ENCODE assay signal across 1 cellular context in the genomic region with DNA sequence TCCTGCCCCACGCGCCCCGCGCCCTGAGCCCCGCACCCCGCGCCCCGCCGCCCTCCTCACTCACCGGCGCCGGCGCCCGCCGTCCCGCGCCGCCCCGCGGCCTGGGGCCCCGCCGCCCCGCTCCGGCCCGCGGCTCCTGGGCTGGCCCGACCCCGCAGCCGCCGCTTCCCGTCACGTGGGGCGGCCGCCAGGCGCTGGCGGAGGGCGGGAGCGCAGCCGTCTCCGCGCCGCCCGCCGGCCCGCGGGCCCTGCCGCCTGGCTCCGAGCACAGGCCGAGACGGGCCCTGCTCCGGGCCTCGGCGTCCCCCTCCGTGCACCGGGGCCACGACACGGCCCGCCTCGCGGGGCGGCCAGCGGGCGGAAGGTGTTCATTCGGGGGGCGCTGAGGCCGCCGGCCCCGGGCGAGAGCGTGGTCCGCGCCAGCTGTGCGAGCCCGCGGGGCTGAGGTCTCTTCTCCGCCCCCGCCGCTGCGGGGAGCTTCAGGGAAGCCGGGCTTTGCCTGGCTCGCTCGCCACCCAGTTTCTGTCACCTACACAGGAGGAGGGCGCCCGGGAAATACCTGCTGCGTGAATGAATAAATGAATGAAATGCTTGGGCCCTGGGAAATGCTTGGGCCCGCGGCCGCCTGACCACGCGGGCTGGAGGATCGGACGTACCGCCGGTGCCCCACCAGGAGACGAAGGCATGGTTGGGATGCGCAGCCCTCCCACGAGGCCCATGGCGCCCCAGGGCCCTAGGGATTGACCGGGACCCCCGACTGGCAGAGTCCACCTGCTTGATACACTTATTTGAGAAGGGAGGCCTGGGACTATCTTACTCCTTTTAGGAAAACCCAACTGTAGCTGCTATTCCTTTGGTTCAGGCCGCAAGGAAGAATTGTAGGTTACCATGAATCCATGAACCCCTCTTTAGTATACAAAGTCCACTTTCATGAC.
TF ChIP-seq lines count a peak whose summit lies in the region.

A gene with protein sequence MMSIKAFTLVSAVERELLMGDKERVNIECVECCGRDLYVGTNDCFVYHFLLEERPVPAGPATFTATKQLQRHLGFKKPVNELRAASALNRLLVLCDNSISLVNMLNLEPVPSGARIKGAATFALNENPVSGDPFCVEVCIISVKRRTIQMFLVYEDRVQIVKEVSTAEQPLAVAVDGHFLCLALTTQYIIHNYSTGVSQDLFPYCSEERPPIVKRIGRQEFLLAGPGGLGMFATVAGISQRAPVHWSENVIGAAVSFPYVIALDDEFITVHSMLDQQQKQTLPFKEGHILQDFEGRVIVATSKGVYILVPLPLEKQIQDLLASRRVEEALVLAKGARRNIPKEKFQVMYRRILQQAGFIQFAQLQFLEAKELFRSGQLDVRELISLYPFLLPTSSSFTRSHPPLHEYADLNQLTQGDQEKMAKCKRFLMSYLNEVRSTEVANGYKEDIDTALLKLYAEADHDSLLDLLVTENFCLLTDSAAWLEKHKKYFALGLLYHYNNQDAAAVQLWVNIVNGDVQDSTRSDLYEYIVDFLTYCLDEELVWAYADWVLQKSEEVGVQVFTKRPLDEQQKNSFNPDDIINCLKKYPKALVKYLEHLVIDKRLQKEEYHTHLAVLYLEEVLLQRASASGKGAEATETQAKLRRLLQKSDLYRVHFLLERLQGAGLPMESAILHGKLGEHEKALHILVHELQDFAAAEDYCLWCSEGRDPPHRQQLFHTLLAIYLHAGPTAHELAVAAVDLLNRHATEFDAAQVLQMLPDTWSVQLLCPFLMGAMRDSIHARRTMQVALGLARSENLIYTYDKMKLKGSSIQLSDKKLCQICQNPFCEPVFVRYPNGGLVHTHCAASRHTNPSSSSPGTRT (minus strand): TSS at position 175 of the 935 bp plus-strand sequence. CDS start 21,434 bp downstream, outside the sequence.

TF ChIP-seq in HepG2, 621 proteins besides CTCF, POLR2A, EP300 and RAD21 (continued from another document and continues in another):
- TF ChIP-seq, protein P1, sequence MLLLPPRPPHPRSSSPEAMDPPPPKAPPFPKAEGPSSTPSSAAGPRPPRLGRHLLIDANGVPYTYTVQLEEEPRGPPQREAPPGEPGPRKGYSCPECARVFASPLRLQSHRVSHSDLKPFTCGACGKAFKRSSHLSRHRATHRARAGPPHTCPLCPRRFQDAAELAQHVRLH (CRISPR knock-in tag; IDR thresholded peaks at IDR 0.05; ENCODE audit: borderline replicate concordance, low read depth): peak; percentile 57; the same call in 1 of the 2 replicates
- no peak for TF ChIP-seq PAX8 (CRISPR knock-in tag; IDR thresholded peaks at IDR 0.05; ENCODE audit: borderline replicate concordance)
- TF ChIP-seq ZNF839 (CRISPR knock-in tag; IDR thresholded peaks at IDR 0.05; ENCODE audit: borderline replicate concordance): no peak
- no peak for TF ChIP-seq SETDB1 (CRISPR knock-in tag; IDR thresholded peaks at IDR 0.05; ENCODE audit: borderline replicate concordance)
- 0 out of 2 replicates have a peak, but pooled peaks have one; percentile 46 for TF ChIP-seq MEF2D (CRISPR knock-in tag; IDR thresholded peaks at IDR 0.05)
- TF ChIP-seq SP1 (IDR thresholded peaks at IDR 0.05): no peak
- no peak for TF ChIP-seq SP1 (CRISPR knock-in tag; IDR thresholded peaks at IDR 0.05)
- TF ChIP-seq ZNF740 (CRISPR knock-in tag; IDR thresholded peaks at IDR 0.05): no peak
- TF ChIP-seq ZKSCAN8 (CRISPR knock-in tag; IDR thresholded peaks at IDR 0.05; ENCODE audit: borderline replicate concordance): no peak
- no peak for TF ChIP-seq ZBTB1 (CRISPR knock-in tag; IDR thresholded peaks at IDR 0.05; ENCODE audit: borderline replicate concordance)
- TF ChIP-seq TERF1 (CRISPR knock-in tag; IDR thresholded peaks at IDR 0.05): 0 out of 2 replicates have a peak, but pooled peaks have one; percentile 54
- TF ChIP-seq CREB3 (CRISPR knock-in tag; IDR thresholded peaks at IDR 0.05): no peak
- TF ChIP-seq RBFOX2 (IDR thresholded peaks at IDR 0.05; ENCODE audit: low read depth, low read length): peak; percentile 87
- no peak for TF ChIP-seq ZKSCAN5 (CRISPR knock-in tag; IDR thresholded peaks at IDR 0.05)
- no peak for TF ChIP-seq ZNF747 (CRISPR knock-in tag; IDR thresholded peaks at IDR 0.05; ENCODE audit: borderline replicate concordance)
- TF ChIP-seq KDM3A (CRISPR knock-in tag; IDR thresholded peaks at IDR 0.05; ENCODE audit: low read depth): no peak
- 0 out of 2 replicates have a peak, but pooled peaks have one; percentile 17 for TF ChIP-seq ZNF879 (CRISPR knock-in tag; IDR thresholded peaks at IDR 0.05)
- no peak for TF ChIP-seq ZSCAN30 (CRISPR knock-in tag; IDR thresholded peaks at IDR 0.05)
- TF ChIP-seq PITX1 (CRISPR knock-in tag; IDR thresholded peaks at IDR 0.05): peak; percentile 68
- TF ChIP-seq HNRNPUL1 (IDR thresholded peaks at IDR 0.05; ENCODE audit: low read depth, low read length): no peak
- TF ChIP-seq SNAPC2 (CRISPR knock-in tag; IDR thresholded peaks at IDR 0.05): peak; percentile 48; the same call in 1 of the 2 replicates
- no peak for TF ChIP-seq ZFP36 (IDR thresholded peaks at IDR 0.05; ENCODE audit: borderline replicate concordance, low read depth, low read length, partially characterized antibody)
- TF ChIP-seq KLF11 (CRISPR knock-in tag; IDR thresholded peaks at IDR 0.05): 0 out of 2 replicates have a peak, but pooled peaks have one; percentile 55
- no peak for TF ChIP-seq TCF7L2 (IDR thresholded peaks at IDR 0.05; ENCODE audit: low read depth, low read length)
- TF ChIP-seq ZSCAN21 (CRISPR knock-in tag; IDR thresholded peaks at IDR 0.05; ENCODE audit: borderline replicate concordance): peak; percentile 48
- peak; percentile 62; the same call in 1 of the 2 replicates for TF ChIP-seq ZFP37 (CRISPR knock-in tag; IDR thresholded peaks at IDR 0.05; ENCODE audit: borderline replicate concordance)
- peak; percentile 95 for TF ChIP-seq ZFX (CRISPR knock-in tag; IDR thresholded peaks at IDR 0.05; ENCODE audit: low read depth)
- TF ChIP-seq NR3C1 (CRISPR knock-in tag; IDR thresholded peaks at IDR 0.05): no peak
- TF ChIP-seq ARID2 (CRISPR knock-in tag; IDR thresholded peaks at IDR 0.05; ENCODE audit: borderline replicate concordance): peak; percentile 92; the same call in 1 of the 2 replicates
- TF ChIP-seq SALL2 (CRISPR knock-in tag; IDR thresholded peaks at IDR 0.05): peak; percentile 69; the same call in 1 of the 2 replicates
- TF ChIP-seq MAX (IDR thresholded peaks at IDR 0.05): peak; percentile 87
- no peak for TF ChIP-seq STAG1 (CRISPR knock-in tag; IDR thresholded peaks at IDR 0.05)
- TF ChIP-seq ZMAT3 (CRISPR knock-in tag; conservative IDR thresholded peaks at IDR 0.05): 0 out of 2 replicates have a peak, but pooled peaks have one; percentile 29
- TF ChIP-seq, protein P2, sequence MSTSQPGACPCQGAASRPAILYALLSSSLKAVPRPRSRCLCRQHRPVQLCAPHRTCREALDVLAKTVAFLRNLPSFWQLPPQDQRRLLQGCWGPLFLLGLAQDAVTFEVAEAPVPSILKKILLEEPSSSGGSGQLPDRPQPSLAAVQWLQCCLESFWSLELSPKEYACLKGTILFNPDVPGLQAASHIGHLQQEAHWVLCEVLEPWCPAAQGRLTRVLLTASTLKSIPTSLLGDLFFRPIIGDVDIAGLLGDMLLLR (CRISPR knock-in tag; IDR thresholded peaks at IDR 0.05): 0 out of 2 replicates have a peak, but pooled peaks have one; percentile 53
- TF ChIP-seq PBX3 (CRISPR knock-in tag; IDR thresholded peaks at IDR 0.05; ENCODE audit: borderline replicate concordance): no peak; the same call in 1 of the 2 replicates
- no peak for TF ChIP-seq MIXL1 (CRISPR knock-in tag; IDR thresholded peaks at IDR 0.05)
- TF ChIP-seq, protein P3, sequence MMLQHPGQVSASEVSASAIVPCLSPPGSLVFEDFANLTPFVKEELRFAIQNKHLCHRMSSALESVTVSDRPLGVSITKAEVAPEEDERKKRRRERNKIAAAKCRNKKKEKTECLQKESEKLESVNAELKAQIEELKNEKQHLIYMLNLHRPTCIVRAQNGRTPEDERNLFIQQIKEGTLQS (CRISPR knock-in tag; IDR thresholded peaks at IDR 0.05): no peak
- TF ChIP-seq SNRNP70 (IDR thresholded peaks at IDR 0.05; ENCODE audit: low read depth, low read length): no peak
- 0 out of 2 replicates have a peak, but pooled peaks have one; percentile 60 for TF ChIP-seq RELA (CRISPR knock-in tag; IDR thresholded peaks at IDR 0.05)
- peak; percentile 45; the same call in 1 of the 2 replicates for TF ChIP-seq TBX3 (IDR thresholded peaks at IDR 0.05; ENCODE audit: borderline replicate concordance)
- no peak for TF ChIP-seq ZNF3 (CRISPR knock-in tag; IDR thresholded peaks at IDR 0.05)
- TF ChIP-seq NFKBIZ (CRISPR knock-in tag; IDR thresholded peaks at IDR 0.05): no peak
- peak; percentile 61; the same call in 1 of the 2 replicates for TF ChIP-seq USF2 (IDR thresholded peaks at IDR 0.05; ENCODE audit: low read depth, low read length)
- 0 out of 2 replicates have a peak, but pooled peaks have one; percentile 37 for TF ChIP-seq USF2 (CRISPR knock-in tag; IDR thresholded peaks at IDR 0.05; ENCODE audit: borderline replicate concordance)
- peak; percentile 86 for TF ChIP-seq KDM2A (CRISPR knock-in tag; IDR thresholded peaks at IDR 0.05; ENCODE audit: borderline replicate concordance, low read depth)
- TF ChIP-seq RFXANK (CRISPR knock-in tag; IDR thresholded peaks at IDR 0.05): no peak
- no peak for TF ChIP-seq PREB (CRISPR knock-in tag; IDR thresholded peaks at IDR 0.05)
- TF ChIP-seq ZNF34 (CRISPR knock-in tag; IDR thresholded peaks at IDR 0.05; ENCODE audit: borderline replicate concordance): no peak; the same call in 1 of the 2 replicates
